Comparison of ENCODE assay signal across 17 cellular contexts in genomic region chr4:41197495-41197894, GRCh38.
"Had no signal": no experiment of that assay in that cellular context is flagged by ENCODE, and none has a peak within 500 bp of the region (broad histone marks: within the 10 kb centered on the region; RNA-seq: fewer than 3 reads in every experiment).

No MANE protein-coding gene starts in this region.

- H3K9me3 ChIP-seq: heart left ventricle, right atrium auricular region, sigmoid colon had no signal

- H3K27ac ChIP-seq: heart left ventricle, right atrium auricular region, sigmoid colon had no signal

- DNase-seq: cortex of kidney; dorsolateral prefrontal cortex; effector CD8-positive, alpha-beta T cell; heart left ventricle; hippocampal formation; kidney glomerular epithelial cell; mammary epithelial cell; nephron progenitor cell; posterior cingulate gyrus; sigmoid colon; small intestine; stimulated activated CD4-positive, alpha-beta T cell treated with anti-CD3 and anti-CD28 coated beads, Interleukin-2, amount 100 ng/mL, for 48 hours; stimulated activated naive CD4-positive, alpha-beta T cell treated with Interleukin-2 at 50 U/mL for 16 hours; trophoblast cell had no signal

- H3K4me3 Mint-ChIP-seq: mesothelial cell of epicardium, nephron progenitor cell had no signal

- H3K36me3 ChIP-seq: right atrium auricular region, sigmoid colon had no signal

- H3K27ac Mint-ChIP-seq: nephron progenitor cell had no signal

- ATAC-seq: heart left ventricle, left lobe of liver had no signal

- H3K4me1 Mint-ChIP-seq: nephron progenitor cell had no signal

- H3K36me3 Mint-ChIP-seq: mesothelial cell of epicardium had no signal

- H3K27me3 ChIP-seq: dorsolateral prefrontal cortex, heart left ventricle, right atrium auricular region, sigmoid colon had no signal

- H3K4me3 ChIP-seq: dorsolateral prefrontal cortex, heart left ventricle, right atrium auricular region, sigmoid colon had no signal
